1 cellular context compared by ENCODE assay signal in genomic region chr10:100338434-100339036, GRCh38.
A peak's percentile ranks its signal among the peaks of the same experiment; 100 is the strongest.
TF ChIP-seq lines count a peak whose summit lies in the region.

No MANE protein-coding gene starts in this region.

TF ChIP-seq in GM12878, 131 proteins besides CTCF, POLR2A, EP300 and RAD21 (continued from another document):
- TF ChIP-seq FOXM1 (IDR thresholded peaks at IDR 0.05; ENCODE audit: low read depth, low read length) = 0 out of 2 replicates have a peak, but pooled peaks have one; percentile 19
- peak; percentile 93 for TF ChIP-seq SMC3 (IDR thresholded peaks at IDR 0.05; ENCODE audit: borderline replicate concordance, low read length)
- TF ChIP-seq POU2F2 (IDR thresholded peaks at IDR 0.05; ENCODE audit: borderline replicate concordance, low read depth, low read length) = 0 out of 3 replicates have a peak, but pooled peaks have one; percentile 16
- peak; percentile 81 for TF ChIP-seq YY1 (IDR thresholded peaks at IDR 0.05; ENCODE audit: low read depth, low read length)
- TF ChIP-seq NBN (IDR thresholded peaks at IDR 0.05) = no peak
- no peak for TF ChIP-seq PML (IDR thresholded peaks at IDR 0.05; ENCODE audit: low read length)
TF ChIP-seq in GM12878: peak in this region for 6.
